16 cellular contexts compared by ENCODE assay signal in genomic region chr4:180960758-180961401, GRCh38.
DNase-seq lines count a peak whose midpoint lies in the region; ATAC-seq, FAIRE-seq and TF ChIP-seq lines count a peak whose summit lies in the region.
"Had no signal": no experiment of that assay in that cellular context is flagged by ENCODE, and none has a peak within 500 bp of the region (broad histone marks: within the 10 kb centered on the region; RNA-seq: fewer than 3 reads in every experiment).

No MANE protein-coding gene starts in this region.

- H3K36me3 Mint-ChIP-seq in type B pancreatic cell = no peaks in the 10 kb centered on the region

- H3K27ac Mint-ChIP-seq in type B pancreatic cell = peak overlapping the region; percentile 21
- H3K27ac Mint-ChIP-seq: activated T-helper 1 cell treated with anti-CD3 and anti-CD28 coated beads, Interleukin-12 subunit alpha, Interleukin-12 subunit beta, Interleukin-2, Interleukin-4 antibody, amounts not matched to agents 30 ng/mL and 10 ng/mL and 1 ng/mL, durations not matched to agents 14 hours and 24 hours and 36 hours; stimulated activated naive CD8-positive, alpha-beta T cell treated with anti-CD3 and anti-CD28 coated beads, Interleukin-15, Interleukin-2, amounts not matched to agents 100 ng/mL and 50 ng/mL, for 24 hours had no signal

- TF ChIP-seq CTCF in RWPE2 (IDR thresholded peaks at IDR 0.05; ENCODE audit: poor library complexity, severe bottlenecking) (peak; percentile 19), type B pancreatic cell (conservative IDR thresholded peaks at IDR 0.05) (peak; percentile 45)

- H3K27me3 Mint-ChIP-seq in type B pancreatic cell = no peaks in the 10 kb centered on the region
- H3K27me3 Mint-ChIP-seq: stimulated activated naive CD8-positive, alpha-beta T cell treated with anti-CD3 and anti-CD28 coated beads, Interleukin-15, Interleukin-2, amounts not matched to agents 100 ng/mL and 50 ng/mL, for 24 hours had no signal

- no peak for FAIRE-seq in GM12892 (lab: Jason Lieb, UNC)
- FAIRE-seq: A549 had no signal

- no peaks in the 10 kb centered on the region for H3K4me1 ChIP-seq in RWPE2 (ENCODE audit: insufficient read depth, poor library complexity, severe bottlenecking)
- H3K4me1 ChIP-seq: A549, breast epithelium had no signal

- H3K4me3 Mint-ChIP-seq in type B pancreatic cell = no peak overlapping the region
- H3K4me3 Mint-ChIP-seq: activated T-helper 1 cell treated with anti-CD3 and anti-CD28 coated beads, Interleukin-12 subunit alpha, Interleukin-12 subunit beta, Interleukin-2, Interleukin-4 antibody, amounts not matched to agents 30 ng/mL and 10 ng/mL and 1 ng/mL, durations not matched to agents 14 hours and 24 hours and 36 hours; stimulated activated naive CD8-positive, alpha-beta T cell treated with anti-CD3 and anti-CD28 coated beads, Interleukin-15, Interleukin-2, amounts not matched to agents 100 ng/mL and 50 ng/mL, for 24 hours had no signal

- no peaks in the 10 kb centered on the region for H3K27me3 ChIP-seq in RWPE2 (ENCODE audit: insufficient read depth, poor library complexity, severe bottlenecking)
- H3K27me3 ChIP-seq: breast epithelium had no signal

- DNase-seq in NCI-H748 (lab: John Stamatoyannopoulos, UW; ENCODE audit: unreplicated experiment) (peak; percentile 66), NCI-H748 treated with DMSO at 0.1 percent for 48 hours (lab: John Stamatoyannopoulos, UW) (no peak), RWPE2 (ENCODE audit: low spot score) (no peak), globus pallidus (ENCODE audit: low spot score) (peak; percentile 62), type B pancreatic cell (ENCODE audit: extremely low spot score, unreplicated experiment) (no peak), SHP77 treated with DMSO at 0.1 percent for 48 hours (lab: John Stamatoyannopoulos, UW) (no peak), GM12892 (ENCODE audit: insufficient read length) (no peak)
- DNase-seq: DMS79 treated with DMSO at 0.1 percent for 48 hours, kidney glomerular epithelial cell, NCI-H2029 treated with DMSO at 0.1 percent for 48 hours had no signal

- TF ChIP-seq POLR2A in GM12892 (IDR thresholded peaks at IDR 0.05; ENCODE audit: low read depth, low read length) = no peak

- ATAC-seq in RWPE2 (ENCODE audit: low read depth) = no peak
- ATAC-seq in GM21526 (IDR thresholded peaks at IDR 0.05; ENCODE audit: low FRiP score, unreplicated experiment) = no peak
- ATAC-seq: A549, Right ventricle myocardium inferior had no signal

- no peaks in the 10 kb centered on the region for H3K9me3 Mint-ChIP-seq in type B pancreatic cell
- H3K9me3 Mint-ChIP-seq: activated T-helper 1 cell treated with anti-CD3 and anti-CD28 coated beads, Interleukin-12 subunit alpha, Interleukin-12 subunit beta, Interleukin-2, Interleukin-4 antibody, amounts not matched to agents 30 ng/mL and 10 ng/mL and 1 ng/mL, durations not matched to agents 14 hours and 24 hours and 36 hours had no signal

- H3K4me3 ChIP-seq in RWPE2 (ENCODE audit: severe bottlenecking) = no peak overlapping the region
- H3K4me3 ChIP-seq: A549, breast epithelium had no signal

- no peaks in the 10 kb centered on the region for H3K36me3 ChIP-seq in RWPE2 (ENCODE audit: low read depth)
- H3K36me3 ChIP-seq: breast epithelium had no signal

- H3K27ac ChIP-seq in RWPE2 (ENCODE audit: poor library complexity, severe bottlenecking) = no peak overlapping the region
- H3K27ac ChIP-seq: A549, breast epithelium had no signal

- no peaks in the 10 kb centered on the region for H3K9me3 ChIP-seq in RWPE2 (ENCODE audit: severe bottlenecking)
- H3K9me3 ChIP-seq: A549, breast epithelium had no signal

- peaks cover 22% of the 10 kb centered on the region for H3K4me1 Mint-ChIP-seq in type B pancreatic cell (ENCODE audit: unreplicated experiment)

Comparison
In these comparisons a context has a peak if more than half of its experiments do, and no peak if none do; other contexts are left out.
1. DNase-seq: peak in NCI-H748 (single experiment) and globus pallidus (single experiment); none in NCI-H748 treated with DMSO at 0.1 percent for 48 hours (single experiment), RWPE2 (single experiment), type B pancreatic cell (single experiment), SHP77 treated with DMSO at 0.1 percent for 48 hours (single experiment) and GM12892 (single experiment).